ENCODE assay signal across 11 cellular contexts in genomic region chr16:24309222-24309905, GRCh38. TPM values are rescaled to one million over a fixed set of nuclear protein-coding genes. Genes with fewer than 3 reads are reported as not detected.
DNase-seq lines count a peak whose midpoint lies in the region; ATAC-seq, FAIRE-seq and TF ChIP-seq lines count a peak whose summit lies in the region.
"Had no signal": no experiment of that assay in that cellular context is flagged by ENCODE, and none has a peak within 500 bp of the region (broad histone marks: within the 10 kb centered on the region; RNA-seq: fewer than 3 reads in every experiment).

No MANE protein-coding gene starts in this region.

- H2AFZ ChIP-seq in HepG2 (ENCODE audit: low read length) = no peak overlapping the region

- H3K27me3 Mint-ChIP-seq in WTC11 (ENCODE audit: low read depth) = no peaks in the 10 kb centered on the region
- H3K27me3 Mint-ChIP-seq in T-cell = peaks cover 22 to 43% of the 10 kb centered on the region in 2 donors

- no peaks in the 10 kb centered on the region for H3K79me2 ChIP-seq in HepG2 (ENCODE audit: insufficient read depth, low read length)

- TF ChIP-seq POLR2A in HepG2 (IDR thresholded peaks at IDR 0.05; ENCODE audit: insufficient read depth in 1 of 2, low read depth in 2 of 2, low read length in 2 of 2) = no peak

- CTCF ChIA-PET in WTC11 (lab: Charles Lee) = interaction anchor here (0.6 to 2.3 kb wide), 6 partner anchors 56 to 264 kb away, joined by 3 to 8 read pairs (median 4); no protein-coding TSS in a partner anchor
- CTCF ChIA-PET in HepG2 (lab: Yijun Ruan, JAX; ENCODE audit: low intra/inter-chr PET ratio, low total read pairs) = no interaction called here
- CTCF ChIA-PET in T-cell (lab: Charles Lee) = no interaction called here

- peak; percentile 2 for DNase-seq in COLO668 (lab: John Stamatoyannopoulos, UW; ENCODE audit: unreplicated experiment)
- DNase-seq in HK-2 (ENCODE audit: unreplicated experiment) = peak; percentile 51
- no peak for DNase-seq in WTC11 (ENCODE audit: low spot score)
- peak; percentile 50 for DNase-seq in HepG2 (ENCODE audit: low spot score)
- no peak for DNase-seq in T-cell
- no peak for DNase-seq in NCI-H2171 (lab: John Stamatoyannopoulos, UW)
- no peak for DNase-seq in SKM-1 (lab: John Stamatoyannopoulos, UW; ENCODE audit: unreplicated experiment)
- DNase-seq: activated naive CD8-positive, alpha-beta T cell treated with anti-CD3 and anti-CD28 coated beads, Interleukin-2, amount 10 ng/mL, durations not matched to agents 7 days and 5 days; mucosa of descending colon; NCI-H1048 had no signal

- H3K9me3 Mint-ChIP-seq in WTC11 = peaks cover 5% of the 10 kb centered on the region; the same call in 1 of the 2 replicates
- no peaks in the 10 kb centered on the region for H3K9me3 Mint-ChIP-seq in T-cell
- H3K9me3 Mint-ChIP-seq: activated naive CD8-positive, alpha-beta T cell treated with anti-CD3 and anti-CD28 coated beads, Interleukin-2, amount 10 ng/mL, durations not matched to agents 7 days and 5 days had no signal

- FAIRE-seq in HepG2 (lab: Jason Lieb, UNC) = no peak

- H3K9ac ChIP-seq in HepG2 (ENCODE audit: insufficient read depth, low read depth, low read length) = no peak overlapping the region

- H3K27ac Mint-ChIP-seq in WTC11 (no peak overlapping the region), T-cell (no peak overlapping the region)
- H3K27ac Mint-ChIP-seq: activated naive CD8-positive, alpha-beta T cell treated with anti-CD3 and anti-CD28 coated beads, Interleukin-2, amount 10 ng/mL, durations not matched to agents 7 days and 5 days had no signal

- no peak overlapping the region for H3K27ac ChIP-seq in HepG2 (ENCODE audit: extremely low read length, insufficient read depth, low read length)

- H3K36me3 Mint-ChIP-seq in WTC11 (no peaks in the 10 kb centered on the region), T-cell (no peaks in the 10 kb centered on the region)
- H3K36me3 Mint-ChIP-seq: activated naive CD8-positive, alpha-beta T cell treated with anti-CD3 and anti-CD28 coated beads, Interleukin-2, amount 10 ng/mL, durations not matched to agents 7 days and 5 days had no signal

- H3K4me2 ChIP-seq in HepG2 (ENCODE audit: low read depth, low read length) = no peak overlapping the region

- intact Hi-C loops in HepG2 (cut with micrococcal nuclease; ENCODE audit: unreplicated experiment) = no loop called here

- POLR2A ChIA-PET in WTC11 (lab: Charles Lee) = no interaction called here
- POLR2A ChIA-PET in HepG2 (lab: Yijun Ruan, JAX) = no interaction called here
- POLR2A ChIA-PET in T-cell (lab: Charles Lee) = no interaction called here

- no peak overlapping the region for H3K4me3 ChIP-seq in HepG2 (replicated peaks in 1 of 3; ENCODE audit: insufficient read depth in 1 of 3, low read depth in 2 of 3, low read length in 3 of 3)
- H3K4me3 ChIP-seq: mucosa of descending colon had no signal

- no peak for TF ChIP-seq RAD21 in HepG2 (CRISPR knock-in tag; IDR thresholded peaks at IDR 0.05)

- TF ChIP-seq EP300 in HepG2 (IDR thresholded peaks at IDR 0.05; ENCODE audit: low read depth in 2 of 2, low read length in 2 of 2) = no peak
- TF ChIP-seq EP300 in HepG2 (CRISPR knock-in tag; IDR thresholded peaks at IDR 0.05; ENCODE audit: borderline replicate concordance) = no peak

- in situ Hi-C loops in HepG2 (cut with HindIII; ENCODE audit: extremely low pct_ligation_motif_present, low pct_unique_long_range_greater_than_20kb) = no loop called here

- peaks cover 1 to 15% of the 10 kb centered on the region in 2 experiments; a peak in 2 of 5 replicates for H3K27me3 ChIP-seq in HepG2 (ENCODE audit: control insufficient read depth in 1 of 2, insufficient read depth in 2 of 2, low read length in 2 of 2)

- H3K9me3 ChIP-seq in HepG2 (ENCODE audit: low read length) = no peaks in the 10 kb centered on the region
- H3K9me3 ChIP-seq: mucosa of descending colon had no signal

- TF ChIP-seq CTCF in WTC11 (IDR thresholded peaks at IDR 0.05) = no peak
- TF ChIP-seq CTCF in HepG2 (CRISPR knock-in tag; IDR thresholded peaks at IDR 0.05) = no peak

- H4K20me1 ChIP-seq in HepG2 (ENCODE audit: insufficient read depth, low read length) = no peaks in the 10 kb centered on the region

- H3K4me1 Mint-ChIP-seq in WTC11 = peaks cover 5% of the 10 kb centered on the region; the same call in 1 of the 2 replicates
- H3K4me1 Mint-ChIP-seq in T-cell = no peaks in the 10 kb centered on the region
- H3K4me1 Mint-ChIP-seq: activated naive CD8-positive, alpha-beta T cell treated with anti-CD3 and anti-CD28 coated beads, Interleukin-2, amount 10 ng/mL, durations not matched to agents 7 days and 5 days had no signal

- no peaks in the 10 kb centered on the region for H3K36me3 ChIP-seq in HepG2 (replicated peaks in 1 of 2; ENCODE audit: control insufficient read depth in 1 of 2, insufficient read depth in 2 of 2, low read length in 2 of 2)

- WGBS in HepG2 (ENCODE audit: low lambda C conversion rate) = 20% methylated on average over 7 of the region's 7 CpGs

- no peak for ATAC-seq in WTC11
- ATAC-seq in HepG2 = no peak; the same call in 2 of the 3 replicates
- no peak for ATAC-seq in HG02571 (IDR thresholded peaks at IDR 0.05; ENCODE audit: unreplicated experiment)
- ATAC-seq in T-cell (replicated peaks in 1 of 4) = no peak
- ATAC-seq: mucosa of descending colon had no signal

- H3K4me3 Mint-ChIP-seq in WTC11 (no peak overlapping the region), T-cell (no peak overlapping the region)
- H3K4me3 Mint-ChIP-seq: activated naive CD8-positive, alpha-beta T cell treated with anti-CD3 and anti-CD28 coated beads, Interleukin-2, amount 10 ng/mL, durations not matched to agents 7 days and 5 days had no signal

- no TSS peak for BruUV-seq in HepG2 (replicated peaks; lab: Mats Ljungman, UMichigan)

- H3K4me1 ChIP-seq in HepG2 (ENCODE audit: insufficient read depth, low read length) = no peaks in the 10 kb centered on the region

TF ChIP-seq in WTC11, 78 proteins besides CTCF, POLR2A, EP300 and RAD21:
- no peak for TF ChIP-seq ERG (CRISPR knock-in tag; IDR thresholded peaks at IDR 0.05)
- TF ChIP-seq FOXJ3 (CRISPR knock-in tag; IDR thresholded peaks at IDR 0.05; ENCODE audit: borderline replicate concordance) = no peak
- TF ChIP-seq TCF7 (CRISPR knock-in tag; IDR thresholded peaks at IDR 0.05; ENCODE audit: low read depth) = no peak
- no peak for TF ChIP-seq NFATC4 (CRISPR knock-in tag; IDR thresholded peaks at IDR 0.05)
- TF ChIP-seq GTF2I (CRISPR knock-in tag; conservative IDR thresholded peaks at IDR 0.05) = 0 out of 2 replicates have a peak, but pooled peaks have one; percentile 35

TF ChIP-seq in HepG2, 621 proteins besides CTCF, POLR2A, EP300 and RAD21:
- TF ChIP-seq PCBP2 (optimal IDR thresholded peaks at IDR 0.05; ENCODE audit: low read depth, low read length, poor library complexity, severe bottlenecking) = no peak
- peak; percentile 20; the same call in 1 of the 2 replicates for TF ChIP-seq ZNF768 (CRISPR knock-in tag; IDR thresholded peaks at IDR 0.05)
- peak; percentile 68 for TF ChIP-seq FOSL2 (CRISPR knock-in tag; IDR thresholded peaks at IDR 0.05)

RNA-seq across cellular contexts. Expression of gene CACNG3, which starts 53.2 kb away (rescaled TPM):
- total RNA-seq in WTC11 (2021) (not detected in 3 replicates), HepG2 (2016; rRNA removed; fragmentation: Illumina TruSeq; extraction: Trizol) (not detected in 2 replicates), T-cell (not detected)
- not detected in 2 replicates for total RNA-seq in HepG2 (2016; cell fraction: cytosol; rRNA removed; fragmentation: Illumina TruSeq; extraction: Trizol; ENCODE audit: low read depth)
- total RNA-seq in HepG2 (2016; cell fraction: insoluble cytoplasmic fraction; rRNA removed; fragmentation: Illumina TruSeq; extraction: Trizol) = not detected in 2 replicates
- total RNA-seq in HepG2 (2016; cell fraction: membrane; rRNA removed; fragmentation: Illumina TruSeq; extraction: Trizol) = not detected in 2 replicates
- not detected in 2 replicates for total RNA-seq in HepG2 (2016; cell fraction: nucleus; rRNA removed; fragmentation: Illumina TruSeq; extraction: Trizol)
- not detected in 2 replicates for polyA plus RNA-seq in HepG2 (2011; rRNA removed)
- not detected in 2 replicates for polyA plus RNA-seq in HepG2 (2011; cell fraction: cytosol; rRNA removed)
- not detected in 2 replicates for polyA plus RNA-seq in HepG2 (2011; cell fraction: nucleus; rRNA removed)
- polyA plus RNA-seq in HepG2 (2012) = not detected in 2 replicates
- polyA plus RNA-seq in HepG2 (2016; cell fraction: cytosol; fragmentation: Illumina TruSeq; extraction: Trizol; ENCODE audit: low read depth) = not detected in 2 replicates
- not detected in 2 replicates for polyA plus RNA-seq in HepG2 (2016; cell fraction: insoluble cytoplasmic fraction; fragmentation: Illumina TruSeq; extraction: Trizol; ENCODE audit: low read depth)
- not detected in 2 replicates for polyA plus RNA-seq in HepG2 (2016; cell fraction: membrane; fragmentation: Illumina TruSeq; extraction: Trizol; ENCODE audit: low read depth)
- not detected in 2 replicates for polyA plus RNA-seq in HepG2 (2016; cell fraction: nucleus; fragmentation: Illumina TruSeq; extraction: Trizol; ENCODE audit: insufficient read depth, low read depth)
- polyA minus RNA-seq in HepG2 (2011; rRNA and poly(A)+ RNA removed; ENCODE audit: low replicate concordance) = not detected in 2 replicates
- polyA minus RNA-seq in HepG2 (2011; cell fraction: cytosol; rRNA and poly(A)+ RNA removed) = not detected in 2 replicates
- polyA minus RNA-seq in HepG2 (2011; cell fraction: nucleus; rRNA and poly(A)+ RNA removed) = not detected in 2 replicates
- total RNA-seq: activated naive CD8-positive, alpha-beta T cell treated with anti-CD3 and anti-CD28 coated beads, Interleukin-2, amount 10 ng/mL, durations not matched to agents 7 days and 5 days; mucosa of descending colon had no signal

Comparison
In these comparisons a context has a peak if more than half of its experiments do, and no peak if none do; other contexts are left out.
1. DNase-seq: peak in COLO668 (single experiment), HK-2 (single experiment) and HepG2 (single experiment); none in WTC11 (single experiment), T-cell (0 of 34), NCI-H2171 (single experiment) and SKM-1 (single experiment).